ENCODE assay signal across 8 cellular contexts in the genomic region with DNA sequence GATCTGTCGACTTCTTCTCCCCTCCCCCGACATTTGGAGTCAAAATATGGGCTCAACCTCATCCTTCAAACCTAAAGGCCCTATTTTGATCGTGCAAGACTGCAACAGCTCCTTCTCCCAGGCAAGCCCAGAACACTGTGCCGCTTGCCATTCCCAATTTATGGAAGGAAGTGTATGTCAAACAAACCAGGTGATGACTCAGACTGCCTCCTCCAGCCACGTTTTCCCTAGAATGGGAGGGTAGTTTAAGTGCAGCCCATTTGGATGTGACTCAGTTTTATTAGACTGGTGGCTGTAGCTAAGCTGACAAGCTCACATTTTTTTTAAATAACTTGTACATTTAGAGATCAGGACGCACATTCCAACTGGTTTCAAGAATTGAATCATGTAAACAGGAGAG.
A peak's percentile ranks its signal among the peaks of the same experiment; 100 is the strongest.
DNase-seq lines count a peak whose midpoint lies in the region; ATAC-seq, FAIRE-seq and TF ChIP-seq lines count a peak whose summit lies in the region.

No MANE protein-coding gene starts in this region.

- CTCF ChIA-PET in GM12878 (lab: Yijun Ruan, JAX), result interaction anchor here (1.0 kb wide), 2 partner anchors 28 to 31 kb away, joined by 3 read pairs; no protein-coding TSS in a partner anchor

- peak; percentile 64 for DNase-seq in AG08396 (ENCODE audit: low spot score)
- peak; percentile 84 for DNase-seq in HS-5 (ENCODE audit: low read depth)
- DNase-seq in GM12878 (ENCODE audit: low read depth, low spot score), result no peak
- DNase-seq in lung microvascular endothelial cell (ENCODE audit: low read depth in 2 of 2), result peak; percentile 85 to 94
- DNase-seq in DMS 273 (lab: John Stamatoyannopoulos, UW; ENCODE audit: unreplicated experiment), result no peak
- DNase-seq in middle frontal gyrus (ENCODE audit: extremely low spot score, low spot score), result no peak
- no peak for DNase-seq in mesenteric fat pad (ENCODE audit: low spot score)
- no peak for DNase-seq in posterior vena cava (ENCODE audit: low spot score)

- no peak for TF ChIP-seq RAD21 in GM12878 (IDR thresholded peaks at IDR 0.05; ENCODE audit: insufficient read depth, low read depth, low read length)

- no peak for TF ChIP-seq CTCF in GM12878 (IDR thresholded peaks at IDR 0.05 in 2 of 3, conservative IDR thresholded peaks at IDR 0.05 in 1 of 3; ENCODE audit: control insufficient read depth in 2 of 3, extremely low read depth in 1 of 3, insufficient read depth in 1 of 3, low read depth in 3 of 3, low read length in 3 of 3)

- no TSS peak for BruUV-seq in GM12878 (replicated peaks; lab: Mats Ljungman, UMichigan)

- H3K79me2 ChIP-seq in GM12878 (ENCODE audit: control insufficient read depth, insufficient read depth, low read length), result no peaks in the 10 kb centered on the region

- H3K27me3 ChIP-seq in GM12878 (replicated peaks in 1 of 2; ENCODE audit: control insufficient read depth in 2 of 2, insufficient read depth in 2 of 2, low read length in 1 of 2), result 0 out of 4 replicates have a peak, but pooled peaks cover 0 to 3% of the 10 kb centered on the region in 2 experiments

- peaks cover 4% of the 10 kb centered on the region for H3K4me1 ChIP-seq in GM12878 (ENCODE audit: control insufficient read depth, insufficient read depth, low read length)

- H3K4me3 ChIP-seq in GM12878, result no peak overlapping the region

- no peak overlapping the region for H3K27ac ChIP-seq in GM12878 (ENCODE audit: control insufficient read depth, insufficient read depth)

- no peak for FAIRE-seq in GM12878 (lab: Jason Lieb, UNC)

- intact Hi-C loops in GM12878 (cut with micrococcal nuclease; ENCODE audit: unreplicated experiment), result no loop called here
- intact Hi-C loops in posterior vena cava (cut with DNase I), result no loop called here

- no peaks in the 10 kb centered on the region for H4K20me1 ChIP-seq in GM12878 (ENCODE audit: control insufficient read depth, insufficient read depth)

- no peaks in the 10 kb centered on the region for H3K9me3 ChIP-seq in GM12878 (replicated peaks; ENCODE audit: control insufficient read depth, insufficient read depth, low read length)

- no peak overlapping the region for H3K9ac ChIP-seq in GM12878 (ENCODE audit: control insufficient read depth, insufficient read depth, low read length)

- TF ChIP-seq POLR2A in GM12878 (IDR thresholded peaks at IDR 0.05; ENCODE audit: low read depth, low read length), result no peak

- RAD21 ChIA-PET in GM12878 (lab: Charles Lee; ENCODE audit: unreplicated experiment), result interaction anchor here (1.6 kb wide), 1 partner anchor 13 kb away, joined by 5 read pairs; no protein-coding TSS in a partner anchor

- in situ Hi-C loops in GM12878 (cut with MboI), result loop anchor here (25.0 kb wide), 1 partner anchor 884 kb away; no protein-coding TSS in a partner anchor

- H2AFZ ChIP-seq in GM12878 (ENCODE audit: control insufficient read depth, low read depth, low read length), result peak overlapping the region; percentile 12; the same call in 1 of the 2 replicates

- no peaks in the 10 kb centered on the region for H3K36me3 ChIP-seq in GM12878 (ENCODE audit: control insufficient read depth in 2 of 2, insufficient read depth in 2 of 2, low read length in 1 of 2)

- 17% methylated on average over 6 of the region's 6 CpGs for WGBS in GM12878 (ENCODE audit: insufficient coverage, insufficient replicate concordance, low lambda C conversion rate, missing lambda C conversion rate)

- TF ChIP-seq EP300 in GM12878 (IDR thresholded peaks at IDR 0.05; ENCODE audit: borderline replicate concordance in 1 of 2, control insufficient read depth in 1 of 2, low read depth in 2 of 2, low read length in 2 of 2), result no peak

- SMC1A ChIA-PET in GM12878 (lab: Charles Lee; ENCODE audit: uncharacterized antibody, unreplicated experiment), result interaction anchor here (0.8 to 1.4 kb wide), 5 partner anchors 15 to 23 kb away, joined by 3 to 6 read pairs (median 4); no protein-coding TSS in a partner anchor

- POLR2A ChIA-PET in GM12878 (lab: Charles Lee), result interaction anchor here (2.1 kb wide), 1 partner anchor 13 kb away, joined by 9 read pairs; no protein-coding TSS in a partner anchor

- ATAC-seq in GM12878, result no peak

- H3K4me2 ChIP-seq in GM12878 (ENCODE audit: control insufficient read depth, insufficient read depth), result peak overlapping the region; percentile 12

TF ChIP-seq in GM12878, 131 proteins besides CTCF, POLR2A, EP300 and RAD21:
- TF ChIP-seq DPF2 (IDR thresholded peaks at IDR 0.05), result no peak
- TF ChIP-seq, protein P1, sequence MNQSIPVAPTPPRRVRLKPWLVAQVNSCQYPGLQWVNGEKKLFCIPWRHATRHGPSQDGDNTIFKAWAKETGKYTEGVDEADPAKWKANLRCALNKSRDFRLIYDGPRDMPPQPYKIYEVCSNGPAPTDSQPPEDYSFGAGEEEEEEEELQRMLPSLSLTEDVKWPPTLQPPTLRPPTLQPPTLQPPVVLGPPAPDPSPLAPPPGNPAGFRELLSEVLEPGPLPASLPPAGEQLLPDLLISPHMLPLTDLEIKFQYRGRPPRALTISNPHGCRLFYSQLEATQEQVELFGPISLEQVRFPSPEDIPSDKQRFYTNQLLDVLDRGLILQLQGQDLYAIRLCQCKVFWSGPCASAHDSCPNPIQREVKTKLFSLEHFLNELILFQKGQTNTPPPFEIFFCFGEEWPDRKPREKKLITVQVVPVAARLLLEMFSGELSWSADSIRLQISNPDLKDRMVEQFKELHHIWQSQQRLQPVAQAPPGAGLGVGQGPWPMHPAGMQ (IDR thresholded peaks at IDR 0.05; ENCODE audit: borderline replicate concordance), result no peak
- TF ChIP-seq YY1 (IDR thresholded peaks at IDR 0.05; ENCODE audit: low read depth, low read length), result no peak
- TF ChIP-seq, protein P2, sequence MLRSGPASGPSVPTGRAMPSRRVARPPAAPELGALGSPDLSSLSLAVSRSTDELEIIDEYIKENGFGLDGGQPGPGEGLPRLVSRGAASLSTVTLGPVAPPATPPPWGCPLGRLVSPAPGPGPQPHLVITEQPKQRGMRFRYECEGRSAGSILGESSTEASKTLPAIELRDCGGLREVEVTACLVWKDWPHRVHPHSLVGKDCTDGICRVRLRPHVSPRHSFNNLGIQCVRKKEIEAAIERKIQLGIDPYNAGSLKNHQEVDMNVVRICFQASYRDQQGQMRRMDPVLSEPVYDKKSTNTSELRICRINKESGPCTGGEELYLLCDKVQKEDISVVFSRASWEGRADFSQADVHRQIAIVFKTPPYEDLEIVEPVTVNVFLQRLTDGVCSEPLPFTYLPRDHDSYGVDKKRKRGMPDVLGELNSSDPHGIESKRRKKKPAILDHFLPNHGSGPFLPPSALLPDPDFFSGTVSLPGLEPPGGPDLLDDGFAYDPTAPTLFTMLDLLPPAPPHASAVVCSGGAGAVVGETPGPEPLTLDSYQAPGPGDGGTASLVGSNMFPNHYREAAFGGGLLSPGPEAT (IDR thresholded peaks at IDR 0.05; ENCODE audit: low read depth), result no peak
- TF ChIP-seq SIN3A (IDR thresholded peaks at IDR 0.05; ENCODE audit: low read depth, low read length), result no peak
- TF ChIP-seq MYB (IDR thresholded peaks at IDR 0.05; ENCODE audit: borderline replicate concordance, low read depth, low read length), result no peak
- TF ChIP-seq SMARCA5 (IDR thresholded peaks at IDR 0.05), result no peak

Comparison
In these comparisons a context has a peak if more than half of its experiments do, and no peak if none do; other contexts are left out.
1. DNase-seq: peak in AG08396 (single experiment), HS-5 (single experiment) and lung microvascular endothelial cell (2 of 2); none in GM12878 (single experiment), DMS 273 (single experiment), middle frontal gyrus (single experiment), mesenteric fat pad (single experiment) and posterior vena cava (single experiment).